8 cellular contexts compared by ENCODE assay signal in the genomic region with DNA sequence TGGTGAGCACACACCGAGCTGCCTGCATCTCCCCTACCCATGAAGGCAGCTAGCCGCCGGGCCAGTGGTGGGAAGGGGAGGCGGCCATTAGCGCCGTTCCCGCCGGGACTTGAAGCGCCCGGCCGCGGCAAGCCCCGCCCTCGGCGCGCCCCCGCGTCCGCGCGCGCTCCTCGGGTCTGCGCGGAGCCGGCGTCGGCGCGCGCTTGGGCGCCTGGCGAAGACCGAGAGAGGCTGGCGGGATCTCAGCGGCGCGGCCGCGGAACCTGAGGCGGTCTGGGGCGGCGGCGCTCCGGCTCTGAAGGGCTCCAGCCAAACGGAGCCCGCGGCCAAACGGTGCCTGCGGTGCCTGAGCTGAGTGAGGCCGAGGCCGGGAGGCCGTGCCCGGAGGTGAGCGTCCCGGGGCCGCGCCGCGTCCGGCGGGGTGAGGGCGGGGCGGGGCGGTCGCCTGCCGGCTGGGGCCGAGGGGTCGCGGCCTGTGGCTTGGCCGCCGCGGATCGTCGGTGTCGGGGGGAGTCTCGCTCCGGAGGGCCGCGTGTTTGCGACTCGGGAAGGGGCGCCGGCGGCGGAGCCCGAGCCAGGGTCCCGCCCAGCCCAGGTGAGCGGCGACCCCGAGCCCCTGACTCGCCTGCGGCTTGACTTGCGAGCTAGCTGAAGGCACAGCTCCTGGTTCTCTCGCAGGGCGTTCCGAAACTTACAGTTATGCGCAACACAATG. TPM values are rescaled to one million over a fixed set of nuclear protein-coding genes. Genes with fewer than 3 reads are reported as not detected.
DNase-seq lines count a peak whose midpoint lies in the region; ATAC-seq and TF ChIP-seq lines count a peak whose summit lies in the region.

A gene with protein sequence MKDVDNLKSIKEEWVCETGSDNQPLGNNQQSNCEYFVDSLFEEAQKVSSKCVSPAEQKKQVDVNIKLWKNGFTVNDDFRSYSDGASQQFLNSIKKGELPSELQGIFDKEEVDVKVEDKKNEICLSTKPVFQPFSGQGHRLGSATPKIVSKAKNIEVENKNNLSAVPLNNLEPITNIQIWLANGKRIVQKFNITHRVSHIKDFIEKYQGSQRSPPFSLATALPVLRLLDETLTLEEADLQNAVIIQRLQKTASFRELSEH (plus strand): TSS at position 202 of the 714 bp plus-strand sequence. CDS start 17,852 bp downstream, outside the sequence.

- in situ Hi-C loops in KBM-7 (cut with MboI; ENCODE audit: low pct_unique_long_range_greater_than_20kb, low sequenced_read_pairs): no loop called here

- peak within 1 kb of the TSS; percentile 93 for H3K4me2 ChIP-seq in neural progenitor cell

- peaks cover 36% of the 10 kb centered on the region for H3K4me1 Mint-ChIP-seq in neural progenitor cell

- H3K4me3 Mint-ChIP-seq in neural progenitor cell: peak within 1 kb of the TSS; percentile 95

- ATAC-seq in GM21737 (IDR thresholded peaks at IDR 0.05; ENCODE audit: unreplicated experiment): peak; percentile 78
- peak; percentile 84 for ATAC-seq in foreskin keratinocyte

- peak; percentile 81 for DNase-seq in EH (ENCODE audit: low read depth)
- peak; percentile 81 for DNase-seq in KBM-7
- peak; percentile 59 to 70 for DNase-seq in SHP77 (lab: John Stamatoyannopoulos, UW)
- peak; percentile 63 for DNase-seq in activated gamma-delta T cell treated with Interleukin-2 at 50 U/mL for 16 hours
- DNase-seq in foreskin keratinocyte: peak; percentile 40 to 56
- DNase-seq in neural progenitor cell (ENCODE audit: low spot score): peak; percentile 96

- H3K9me3 ChIP-seq in neural progenitor cell (ENCODE audit: low read depth): no peaks in the 10 kb centered on the region
- no peaks in the 10 kb centered on the region for H3K9me3 ChIP-seq in subcutaneous abdominal adipose tissue (ENCODE audit: control insufficient read depth in 5 of 5, low read length in 5 of 5)

- H3K27me3 Mint-ChIP-seq in neural progenitor cell (ENCODE audit: insufficient read depth, low read depth): no peaks in the 10 kb centered on the region

- peak within 1 kb of the TSS; percentile 94 for H3K27ac Mint-ChIP-seq in neural progenitor cell

- no peaks in the 10 kb centered on the region for H3K36me3 ChIP-seq in neural progenitor cell
- H3K36me3 ChIP-seq in subcutaneous abdominal adipose tissue (ENCODE audit: control insufficient read depth in 5 of 5, insufficient read depth in 5 of 5, low read length in 5 of 5): no peaks in the 10 kb centered on the region

- peaks cover 46% of the 10 kb centered on the region for H3K79me2 ChIP-seq in neural progenitor cell (ENCODE audit: low read depth)

- H3K4me1 ChIP-seq in foreskin keratinocyte: peaks cover 9% of the 10 kb centered on the region
- H3K4me1 ChIP-seq in neural progenitor cell: peaks cover 23% of the 10 kb centered on the region
- H3K4me1 ChIP-seq in subcutaneous abdominal adipose tissue (ENCODE audit: control insufficient read depth in 5 of 5, insufficient read depth in 5 of 5, low read length in 5 of 5): peaks cover 2 to 33% (median 33%) of the 10 kb centered on the region in 5 donors

- peaks cover 16% of the 10 kb centered on the region for H3K36me3 Mint-ChIP-seq in neural progenitor cell

- no peaks in the 10 kb centered on the region for H3K9me3 Mint-ChIP-seq in neural progenitor cell

- H3F3A ChIP-seq in neural progenitor cell (ENCODE audit: low read depth): peaks cover 27% of the 10 kb centered on the region

- peaks cover 24% of the 10 kb centered on the region for H4K20me1 ChIP-seq in neural progenitor cell (ENCODE audit: low read depth)

- peak within 1 kb of the TSS; percentile 68 for H3K4me3 ChIP-seq in neural progenitor cell
- peak within 1 kb of the TSS; percentile 87 to 94 (median 91) for H3K4me3 ChIP-seq in subcutaneous abdominal adipose tissue (ENCODE audit: low read depth in 1 of 5, low read length in 5 of 5)

- peak within 1 kb of the TSS; percentile 61 for H3K9ac ChIP-seq in neural progenitor cell
- H3K9ac ChIP-seq in subcutaneous abdominal adipose tissue (ENCODE audit: low read length in 5 of 5): peak within 1 kb of the TSS; percentile 79 to 90 (median 85)

- H2AFZ ChIP-seq in neural progenitor cell (replicated peaks): peak within 1 kb of the TSS; percentile 78

- no peak for TF ChIP-seq CTCF in foreskin keratinocyte (conservative IDR thresholded peaks at IDR 0.05)
- TF ChIP-seq CTCF in neural progenitor cell (IDR thresholded peaks at IDR 0.05): no peak

- H3K27me3 ChIP-seq in foreskin keratinocyte (no peaks in the 10 kb centered on the region), neural progenitor cell (peaks cover 15% of the 10 kb centered on the region), subcutaneous abdominal adipose tissue (ENCODE audit: control insufficient read depth in 5 of 5, insufficient read depth in 4 of 5, low read length in 5 of 5) (no peaks in the 10 kb centered on the region)

- H3K27ac ChIP-seq in foreskin keratinocyte (peak within 1 kb of the TSS; percentile 91), neural progenitor cell (peak within 1 kb of the TSS; percentile 91), subcutaneous abdominal adipose tissue (ENCODE audit: low read depth, low read length) (peak within 1 kb of the TSS; percentile 62)

RNA-seq across cellular contexts. Expression of the gene that starts here (rescaled TPM):
- total RNA-seq in foreskin keratinocyte (12.1 and 13.1 TPM in 2 replicates), neural progenitor cell (ENCODE audit: low replicate concordance) (18.3 and 24.1 TPM in 2 replicates)
- polyA plus RNA-seq in foreskin keratinocyte: 7.4 and 8.7 TPM in 2 replicates

Comparison
In these comparisons a context has a peak if more than half of its experiments do, and no peak if none do; other contexts are left out.
1. Peak in every context shown above with its lines: DNase-seq, ATAC-seq, H3K4me3 ChIP-seq and H3K27ac ChIP-seq.